ENCODE assay signal across 18 cellular contexts in genomic region chr4:56226579-56226978, GRCh38.
A peak's percentile ranks its signal among the peaks of the same experiment; 100 is the strongest.
DNase-seq lines count a peak whose midpoint lies in the region; ATAC-seq and TF ChIP-seq lines count a peak whose summit lies in the region.
"Had no signal": no experiment of that assay in that cellular context is flagged by ENCODE, and none has a peak within 500 bp of the region (broad histone marks: within the 10 kb centered on the region; RNA-seq: fewer than 3 reads in every experiment).

No MANE protein-coding gene starts in this region.

- DNase-seq in H7 = peak; percentile 47
- no peak for DNase-seq in colonic mucosa
- DNase-seq in nephron progenitor cell = no peak
- DNase-seq in CD1c-positive myeloid dendritic cell (ENCODE audit: extremely low spot score) = no peak
- DNase-seq in cardiac septum (ENCODE audit: low spot score) = no peak
- no peak for DNase-seq in NCI-H2107 treated with DMSO at 0.1 percent for 48 hours (lab: John Stamatoyannopoulos, UW; ENCODE audit: unreplicated experiment)
- DNase-seq: DMS79, GM23248, NCI-H1105, NCI-H1694, NCI-H2081, NCI-H2171 treated with DMSO at 0.1 percent for 48 hours, NCI-H526, Right ventricle myocardium superior had no signal

- TF ChIP-seq CTCF in colonic mucosa (IDR thresholded peaks at IDR 0.05) (no peak), nephron progenitor cell (IDR thresholded peaks at IDR 0.05) (no peak)

- H3K4me3 Mint-ChIP-seq in nephron progenitor cell = no peak overlapping the region
- H3K4me3 Mint-ChIP-seq: IgD-negative memory B cell had no signal

- H3K4me1 Mint-ChIP-seq in nephron progenitor cell = no peaks in the 10 kb centered on the region

- H3K36me3 ChIP-seq in H7 (replicated peaks; ENCODE audit: control insufficient read depth, insufficient read depth, low read length) (no peaks in the 10 kb centered on the region), colonic mucosa (no peaks in the 10 kb centered on the region), iPS-18a (ENCODE audit: control insufficient read depth, low read depth, low read length) (no peaks in the 10 kb centered on the region)

- H3K9me3 ChIP-seq in colonic mucosa (no peaks in the 10 kb centered on the region), iPS-18a (ENCODE audit: control insufficient read depth, low read depth, low read length) (no peaks in the 10 kb centered on the region)

- no peak for ATAC-seq in GM21367 (IDR thresholded peaks at IDR 0.05; ENCODE audit: unreplicated experiment)

- H3K9ac ChIP-seq in colonic mucosa (ENCODE audit: low read depth in 2 of 2, low read length in 2 of 2) (no peak overlapping the region), iPS-18a (ENCODE audit: low read length) (no peak overlapping the region)
- H3K9ac ChIP-seq: GM23248 had no signal

- H3K27ac ChIP-seq in colonic mucosa (peak overlapping the region; percentile 57), iPS-18a (ENCODE audit: low read length) (peak overlapping the region; percentile 22)
- H3K27ac ChIP-seq: C4-2B, GM23248 had no signal

- H3K36me3 Mint-ChIP-seq in nephron progenitor cell (ENCODE audit: low read depth) = peaks cover 96% of the 10 kb centered on the region
- H3K36me3 Mint-ChIP-seq: IgD-negative memory B cell had no signal

- H3K27me3 Mint-ChIP-seq in nephron progenitor cell (ENCODE audit: low read depth, poor library complexity) = no peaks in the 10 kb centered on the region
- H3K27me3 Mint-ChIP-seq: IgD-negative memory B cell had no signal

- intact Hi-C loops in colonic mucosa (cut with DNase I) (no loop called here), cardiac septum (cut with DNase I) (no loop called here)

- H3K4me3 ChIP-seq in H7 (ENCODE audit: insufficient read depth, low read depth, low read length) (no peak overlapping the region), colonic mucosa (no peak overlapping the region), iPS-18a (ENCODE audit: low read length) (no peak overlapping the region)
- H3K4me3 ChIP-seq: GM23248 had no signal

- peak overlapping the region; percentile 11 for H3K27ac Mint-ChIP-seq in nephron progenitor cell
- H3K27ac Mint-ChIP-seq: IgD-negative memory B cell had no signal

- H3K4me1 ChIP-seq in colonic mucosa (no peaks in the 10 kb centered on the region), iPS-18a (ENCODE audit: control insufficient read depth, low read depth, low read length) (peaks cover 19% of the 10 kb centered on the region)

- H3K27me3 ChIP-seq in H7 (ENCODE audit: control insufficient read depth, insufficient read depth, low read length) = no peaks in the 10 kb centered on the region
- no peaks in the 10 kb centered on the region for H3K27me3 ChIP-seq in colonic mucosa
- no peaks in the 10 kb centered on the region for H3K27me3 ChIP-seq in iPS-18a (ENCODE audit: control insufficient read depth, insufficient read depth, low read length)

- peaks cover 23% of the 10 kb centered on the region for H3K9me3 Mint-ChIP-seq in nephron progenitor cell
